In the genomic region with DNA sequence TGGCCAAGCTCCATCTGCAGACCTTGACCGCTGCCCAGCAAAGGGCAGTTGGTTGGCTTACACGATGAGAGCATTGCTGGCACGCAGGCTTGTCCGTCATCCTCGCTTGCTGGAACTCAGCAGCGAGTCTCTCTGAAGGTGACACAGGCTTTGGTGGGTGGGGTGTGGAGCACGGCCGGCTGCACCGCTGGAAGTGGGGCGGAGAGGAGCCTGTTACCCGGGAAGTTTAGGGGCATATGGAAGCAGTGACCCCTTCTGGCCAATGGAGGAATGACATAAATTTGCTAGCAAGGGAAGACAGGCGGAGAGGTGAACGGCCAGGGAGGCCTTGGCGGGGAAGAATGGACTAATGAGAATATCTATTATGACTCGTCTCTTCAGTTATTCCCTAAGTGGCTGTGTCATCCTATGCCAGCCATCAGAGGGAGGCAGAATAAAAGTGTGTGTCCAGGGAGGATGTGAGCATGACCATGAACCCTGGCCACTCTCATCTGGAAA, we compare ENCODE assay signal across 8 cellular contexts.
DNase-seq lines count a peak whose midpoint lies in the region; ATAC-seq and TF ChIP-seq lines count a peak whose summit lies in the region.

No MANE protein-coding gene starts in this region.

- peaks cover 6% of the 10 kb centered on the region for H3K9me3 ChIP-seq in KOPT-K1 (ENCODE audit: insufficient read depth, low read length, poor library complexity, severe bottlenecking)
- H3K9me3 ChIP-seq in hepatocyte (ENCODE audit: low read depth): no peaks in the 10 kb centered on the region

- H3K4me2 ChIP-seq in hepatocyte: peak overlapping the region; percentile 22

- DNase-seq in DMS153 (lab: John Stamatoyannopoulos, UW) (peak; percentile 48), SW480 (ENCODE audit: low spot score) (peak; percentile 72), amygdala (lab: John Stamatoyannopoulos, UW) (peak in 33 of 56 donors; percentile 1 to 65 (median 26)), hepatocyte (ENCODE audit: low spot score) (peak; percentile 81)
- DNase-seq in stimulated activated CD4-positive, alpha-beta T cell treated with anti-CD3 and anti-CD28 coated beads, Interleukin-12 subunit alpha, Interleukin-12 subunit beta, amount 100 ng/mL, for 48 hours (ENCODE audit: low read depth in 2 of 3, low spot score in 1 of 3): peak; percentile 29 to 83 (median 53)

- peaks cover 10% of the 10 kb centered on the region for H3K27me3 ChIP-seq in hepatocyte

- no peaks in the 10 kb centered on the region for H4K20me1 ChIP-seq in hepatocyte (ENCODE audit: insufficient read depth, poor library complexity, severe bottlenecking)

- H3K27ac ChIP-seq in KOPT-K1 (ENCODE audit: low read depth, low read length, poor library complexity, severe bottlenecking): peak overlapping the region; percentile 0
- no peak overlapping the region for H3K27ac ChIP-seq in hepatocyte

- H3K4me3 ChIP-seq in hepatocyte: no peak overlapping the region

- no peak overlapping the region for H2AFZ ChIP-seq in hepatocyte

- 22% methylated on average over 15 of the region's 15 CpGs for WGBS in hepatocyte (ENCODE audit: low lambda C conversion rate, missing lambda C conversion rate)

- H3K36me3 ChIP-seq in KOPT-K1 (ENCODE audit: insufficient read depth, low read length): no peaks in the 10 kb centered on the region
- H3K36me3 ChIP-seq in hepatocyte (replicated peaks; ENCODE audit: insufficient read depth, low read depth): no peaks in the 10 kb centered on the region

- peak; percentile 80 for TF ChIP-seq CTCF in hepatocyte (IDR thresholded peaks at IDR 0.05; ENCODE audit: poor library complexity)

- H3K9me2 ChIP-seq in hepatocyte (replicated peaks; ENCODE audit: insufficient read depth): no peaks in the 10 kb centered on the region

- no peaks in the 10 kb centered on the region for H3K79me2 ChIP-seq in hepatocyte

- ATAC-seq in HG03175 (IDR thresholded peaks at IDR 0.05; ENCODE audit: unreplicated experiment): no peak
- ATAC-seq in GM21737 (IDR thresholded peaks at IDR 0.05; ENCODE audit: unreplicated experiment): no peak

- H3K4me1 ChIP-seq in hepatocyte (ENCODE audit: insufficient read depth): no peaks in the 10 kb centered on the region

Comparison
In these comparisons a context has a peak if more than half of its experiments do, and no peak if none do; other contexts are left out.
1. DNase-seq: peak in every context shown above with its lines; median percentile 81 in hepatocyte; 72 in SW480; 53 in stimulated activated CD4-positive, alpha-beta T cell treated with anti-CD3 and anti-CD28 coated beads, Interleukin-12 subunit alpha, Interleukin-12 subunit beta, amount 100 ng/mL, for 48 hours; 48 in DMS153; 26 in amygdala.